1 cellular context compared by ENCODE assay signal in the genomic region with DNA sequence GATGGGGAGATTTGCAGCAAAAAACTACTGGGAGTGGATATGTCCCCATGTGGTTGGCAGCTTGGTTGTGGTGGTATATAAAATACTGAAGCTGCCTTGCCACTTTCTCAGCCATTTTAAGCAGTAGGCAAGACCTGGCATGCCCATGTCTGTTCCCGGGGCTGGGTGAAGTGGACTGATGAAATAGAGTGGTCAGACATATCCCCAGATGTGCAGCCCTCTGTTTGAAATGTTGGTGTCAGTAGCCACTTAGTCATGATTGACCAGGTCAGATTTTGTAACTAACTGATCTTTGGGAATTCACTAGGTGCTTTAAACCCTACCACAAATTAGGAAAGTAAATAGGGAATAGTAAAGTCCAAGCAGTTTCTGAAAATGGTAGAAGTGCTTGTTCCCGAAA.
TF ChIP-seq lines count a peak whose summit lies in the region.

No MANE protein-coding gene starts in this region.

TF ChIP-seq in IMR-90, 13 proteins besides CTCF, POLR2A, EP300 and RAD21:
- TF ChIP-seq CHD1 (IDR thresholded peaks at IDR 0.05; ENCODE audit: low read depth, low read length), result no peak
- TF ChIP-seq MXI1 (IDR thresholded peaks at IDR 0.05; ENCODE audit: borderline replicate concordance, low read depth, low read length), result no peak
- TF ChIP-seq CEBPB (IDR thresholded peaks at IDR 0.05; ENCODE audit: low read depth, low read length), result no peak
- no peak for TF ChIP-seq RFX5 (IDR thresholded peaks at IDR 0.05; ENCODE audit: low read depth, low read length)
- no peak for TF ChIP-seq NFE2L2 (IDR thresholded peaks at IDR 0.05; ENCODE audit: low read depth, low read length)
- no peak for TF ChIP-seq MAFK (IDR thresholded peaks at IDR 0.05; ENCODE audit: low read depth, low read length)
- TF ChIP-seq RCOR1 (IDR thresholded peaks at IDR 0.05; ENCODE audit: insufficient replicate concordance, low read length), result no peak
